ENCODE assay signal across 8 cellular contexts in genomic region chr7:519429-519973, GRCh38. TPM values are rescaled to one million over a fixed set of nuclear protein-coding genes. Genes with fewer than 3 reads are reported as not detected.
DNase-seq lines count a peak whose midpoint lies in the region; ATAC-seq and TF ChIP-seq lines count a peak whose summit lies in the region.

Gene PDGFA (minus strand): TSS chr7:519846. CDS start chr7:519001, 845 bp downstream.

- TF ChIP-seq POLR2A in right lobe of liver (IDR thresholded peaks at IDR 0.05) (no peak), stomach (IDR thresholded peaks at IDR 0.05) (no peak)

- H3K9me3 ChIP-seq in AG04450 (ENCODE audit: control insufficient read depth, insufficient read depth, low read length), result no peaks in the 10 kb centered on the region; the same call in 1 of the 2 replicates
- no peaks in the 10 kb centered on the region for H3K9me3 ChIP-seq in SJCRH30 (replicated peaks)
- no peaks in the 10 kb centered on the region for H3K9me3 ChIP-seq in right lobe of liver
- no peaks in the 10 kb centered on the region for H3K9me3 ChIP-seq in stomach

- H3K27me3 ChIP-seq in AG04450 (ENCODE audit: control insufficient read depth, insufficient read depth, low read length) (peaks cover 40% of the 10 kb centered on the region), SJCRH30 (no peaks in the 10 kb centered on the region), right lobe of liver (peaks cover 0 to 19% of the 10 kb centered on the region in 2 donors), stomach (peaks cover 5 to 85% (median 47%) of the 10 kb centered on the region in 3 donors)

- WGBS in right lobe of liver (ENCODE audit: insufficient coverage, low coverage, low lambda C conversion rate, missing lambda C conversion rate), result 0% methylated on average over 3 of the region's 93 CpGs
- WGBS in stomach, 5 donors, result 0 to 1% (median 1%) methylated on average over 47 to 81 of the region's 93 CpGs; no CpG with 5 or more reads in 1 of the 5 donors

- intact Hi-C loops in right lobe of liver (cut with DNase I) (no loop called here), stomach (cut with DNase I; ENCODE audit: low total_unique reads) (loop anchor here (10.0 kb wide), 1 partner anchor 185 kb away; no protein-coding TSS in a partner anchor)

- H3K36me3 ChIP-seq in SJCRH30, result no peaks in the 10 kb centered on the region
- no peaks in the 10 kb centered on the region for H3K36me3 ChIP-seq in right lobe of liver
- H3K36me3 ChIP-seq in stomach, result peaks cover 0 to 1% (median 0%) of the 10 kb centered on the region in 4 donors

- in situ Hi-C loops in GM13977 (cut with MboI; ENCODE audit: low pct_unique_long_range_greater_than_20kb, low sequenced_read_pairs, unreplicated experiment), result no loop called here

- CTCF ChIA-PET in AG04450 (lab: Charles Lee), result no interaction called here

- H3K4me1 ChIP-seq in SJCRH30 (peaks cover 9% of the 10 kb centered on the region; the same call in 1 of the 2 replicates), right lobe of liver (peaks cover 0 to 33% (median 3%) of the 10 kb centered on the region in 4 donors), stomach (peaks cover 58 to 80% (median 74%) of the 10 kb centered on the region in 4 donors)

- TF ChIP-seq CTCF in AG04450 (IDR thresholded peaks at IDR 0.05; ENCODE audit: low read depth, low read length) (no peak), GM13977 (IDR thresholded peaks at IDR 0.05; ENCODE audit: extremely low read depth, insufficient read depth, missing control alignments) (no peak), right lobe of liver (IDR thresholded peaks at IDR 0.05) (no peak), stomach (IDR thresholded peaks at IDR 0.05) (no peak)

- no peak for DNase-seq in AG04450 (ENCODE audit: low read depth, low spot score)
- peak; percentile 72 for DNase-seq in GM13977 (ENCODE audit: low spot score)
- peak in 1 of 2 experiments; percentile 36 for DNase-seq in SJCRH30
- peak; percentile 66 for DNase-seq in dermis blood vessel endothelial cell
- DNase-seq in right lobe of liver, result peak in 1 of 3 donors; percentile 58
- DNase-seq in stomach, result peak; percentile 68

- POLR2A ChIA-PET in AG04450 (lab: Yijun Ruan, JAX), result no interaction called here

- no peak within 1 kb of the TSS for H3K27ac ChIP-seq in AG04450 (ENCODE audit: low read depth, low read length)
- H3K27ac ChIP-seq in SJCRH30, result peak within 1 kb of the TSS; percentile 57
- H3K27ac ChIP-seq in right lobe of liver, result peak within 1 kb of the TSS; percentile 61 to 84 (median 81)
- peak within 1 kb of the TSS; percentile 92 to 95 (median 94) for H3K27ac ChIP-seq in stomach

- peak within 1 kb of the TSS; percentile 61 for H3K4me3 ChIP-seq in AG04450 (ENCODE audit: low read depth, low read length)
- H3K4me3 ChIP-seq in SJCRH30, result peak within 1 kb of the TSS; percentile 87
- H3K4me3 ChIP-seq in right lobe of liver, result peak within 1 kb of the TSS; percentile 56 to 85 (median 62)
- peak within 1 kb of the TSS; percentile 67 to 85 (median 76) for H3K4me3 ChIP-seq in stomach

- no peak for TF ChIP-seq EP300 in stomach (IDR thresholded peaks at IDR 0.05)

- ATAC-seq in right lobe of liver, result peak; percentile 3 to 34 (median 27)
- no peak for ATAC-seq in GM19452 (IDR thresholded peaks at IDR 0.05; ENCODE audit: unreplicated experiment)
- ATAC-seq in HG02938 (IDR thresholded peaks at IDR 0.05; ENCODE audit: unreplicated experiment), result no peak

RNA-seq across cellular contexts. Expression of gene PDGFA, which starts in this region (rescaled TPM):
- polyA plus RNA-seq in AG04450 (2011; rRNA removed) (2.0 and 2.2 TPM in 2 replicates), stomach (10 to 100 TPM; 15.0 to 36.0 (median 25.3) TPM)
- polyA minus RNA-seq in AG04450 (2011; rRNA and poly(A)+ RNA removed), result 5.3 and 6.3 TPM in 2 replicates
- total RNA-seq in SJCRH30 (2014; rRNA removed; shearing (Covaris generic)), result 26.9 and 31.6 TPM in 2 replicates
- total RNA-seq in dermis blood vessel endothelial cell (68.8 and 100 TPM in 2 replicates), right lobe of liver (10 to 100 TPM in 3 of 6 experiments, 1 to 10 TPM in 3; 2.3 to 20.9 (median 8.4) TPM), stomach (10 to 100 TPM; 11.1 to 93.0 (median 55.9) TPM)

Comparison
In these comparisons a context has a peak if more than half of its experiments do, and no peak if none do; other contexts are left out.
1. ATAC-seq: peak in right lobe of liver (4 of 4); none in GM19452 (single experiment) and HG02938 (single experiment).
2. Peak in every context shown above with its lines, with median percentiles within 50 percentile points of each other: H3K4me3 ChIP-seq.